ENCODE assay signal across 8 cellular contexts in the genomic region with DNA sequence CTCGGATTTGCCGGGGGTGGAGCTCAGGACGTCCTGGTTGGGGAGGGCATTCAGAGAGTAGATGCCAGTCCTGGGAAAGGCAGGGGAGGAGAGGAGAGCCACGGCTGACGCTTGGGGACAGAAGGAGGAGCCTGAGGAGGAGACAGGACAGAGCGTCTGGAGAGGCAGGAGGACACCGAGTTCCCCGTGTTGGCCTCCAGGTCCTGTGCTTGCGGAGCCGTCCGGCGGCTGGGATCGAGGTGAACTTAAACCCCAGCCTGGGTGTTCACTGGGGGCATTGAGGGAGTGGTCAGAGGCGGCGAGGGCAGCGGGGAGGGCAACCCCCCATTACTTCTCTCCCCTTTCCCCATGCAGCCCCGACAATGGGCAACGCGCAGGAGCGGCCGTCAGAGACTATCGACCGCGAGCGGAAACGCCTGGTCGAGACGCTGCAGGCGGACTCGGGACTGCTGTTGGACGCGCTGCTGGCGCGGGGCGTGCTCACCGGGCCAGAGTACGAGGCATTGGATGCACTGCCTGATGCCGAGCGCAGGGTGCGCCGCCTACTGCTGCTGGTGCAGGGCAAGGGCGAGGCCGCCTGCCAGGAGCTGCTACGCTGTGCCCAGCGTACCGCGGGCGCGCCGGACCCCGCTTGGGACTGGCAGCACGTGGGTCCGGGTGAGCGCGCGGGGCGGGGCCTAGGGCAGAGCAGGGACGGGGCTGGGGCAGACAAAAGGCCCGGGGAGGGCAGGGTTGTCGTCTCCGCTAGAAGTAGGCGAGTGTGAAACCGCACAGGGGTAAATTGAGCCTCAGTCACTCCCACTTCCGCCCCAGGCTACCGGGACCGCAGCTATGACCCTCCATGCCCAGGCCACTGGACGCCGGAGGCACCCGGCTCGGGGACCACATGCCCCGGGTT. TPM values are rescaled to one million over a fixed set of nuclear protein-coding genes. Genes with fewer than 3 reads are reported as not detected.
DNase-seq lines count a peak whose midpoint lies in the region; FAIRE-seq and TF ChIP-seq lines count a peak whose summit lies in the region.

No MANE protein-coding gene starts in this region.

- H3K27me3 Mint-ChIP-seq in H9 (ENCODE audit: low read depth), result peaks cover 75% of the 10 kb centered on the region

- H4K8ac ChIP-seq in H9 (replicated peaks; ENCODE audit: insufficient read length, low read depth, low read length), result no peak overlapping the region

- no peak overlapping the region for H3K23ac ChIP-seq in H9 (ENCODE audit: insufficient read length, low read depth, low read length)

- H2BK5ac ChIP-seq in H9 (ENCODE audit: insufficient read length, low read length), result no peak overlapping the region

- H3K9me3 Mint-ChIP-seq in H9, result no peaks in the 10 kb centered on the region; a peak in 1 of 5 replicates

- H3K9ac ChIP-seq in H9 (ENCODE audit: extremely low read depth, insufficient read length, low read length) (no peak overlapping the region), kidney (ENCODE audit: low read length in 2 of 2) (peak overlapping the region; percentile 32 to 71)

- no peaks in the 10 kb centered on the region for H3K79me1 ChIP-seq in H9 (ENCODE audit: insufficient read depth, low read depth, low read length, poor library complexity, severe bottlenecking)

- no peaks in the 10 kb centered on the region for H4K20me1 ChIP-seq in H9 (ENCODE audit: control insufficient read depth, insufficient read depth, insufficient read length)

- no peak for TF ChIP-seq POLR2A in spleen (IDR thresholded peaks at IDR 0.05)

- H3K4ac ChIP-seq in H9 (ENCODE audit: low read depth, low read length), result no peak overlapping the region

- H3T11ph ChIP-seq in H9 (ENCODE audit: low read length), result no peak overlapping the region

- no peak overlapping the region for H2BK120ac ChIP-seq in H9 (ENCODE audit: low read depth, low read length, poor library complexity, severe bottlenecking)

- no peak overlapping the region for H2BK20ac ChIP-seq in H9 (ENCODE audit: low read depth, low read length, poor library complexity, severe bottlenecking)

- DNase-seq in GF-D8 (lab: John Stamatoyannopoulos, UW) (peak; percentile 56), H9 (peak; percentile 84), NCI-H1930 (lab: John Stamatoyannopoulos, UW) (peak; percentile 42 to 64), kidney (peak; percentile 96), spleen (peak; percentile 93), OCI-M2 (lab: John Stamatoyannopoulos, UW; ENCODE audit: unreplicated experiment) (no peak)

- H4K91ac ChIP-seq in H9 (ENCODE audit: insufficient read length, low read depth, low read length), result no peak overlapping the region

- H2AK5ac ChIP-seq in H9 (ENCODE audit: insufficient read length, low read length), result no peak overlapping the region

- no peak overlapping the region for H3K56ac ChIP-seq in H9 (ENCODE audit: insufficient read length, low read depth, low read length)

- H2BK12ac ChIP-seq in H9 (ENCODE audit: insufficient read length, low read depth, low read length), result no peak overlapping the region

- no peak overlapping the region for H2AFZ ChIP-seq in H9 (ENCODE audit: low read length)

- peaks cover 40 to 46% of the 10 kb centered on the region in 2 experiments for H3K4me1 Mint-ChIP-seq in H9

- H3K18ac ChIP-seq in H9 (ENCODE audit: insufficient read length, low read depth, low read length), result no peak overlapping the region

- no peak overlapping the region for H3K27ac Mint-ChIP-seq in H9

- H3K4me3 Mint-ChIP-seq in H9, result peak overlapping the region; percentile 71 to 89

- peaks cover 0 to 6% (median 6%) of the 10 kb centered on the region in 3 experiments; a peak in 2 of 7 replicates for H3K36me3 Mint-ChIP-seq in H9 (ENCODE audit: insufficient read depth in 1 of 3, low read depth in 3 of 3)

- intact Hi-C loops in kidney (cut with DNase I) (no loop called here), spleen (cut with DNase I; ENCODE audit: low total_unique reads) (no loop called here)

- H3K4me3 ChIP-seq in WI38 (ENCODE audit: low read depth, low read length), result peak overlapping the region; percentile 57
- peak overlapping the region; percentile 47 to 64 for H3K4me3 ChIP-seq in kidney (ENCODE audit: low read length in 2 of 2)
- peak overlapping the region; percentile 35 to 71 (median 42) for H3K4me3 ChIP-seq in spleen

- H3K4me1 ChIP-seq in H9 (ENCODE audit: insufficient read depth, low read length) (peaks cover 5% of the 10 kb centered on the region; the same call in 1 of the 2 replicates), kidney (ENCODE audit: control insufficient read depth in 1 of 2, insufficient read depth in 1 of 2, low read depth in 1 of 2, low read length in 2 of 2) (peaks cover 9 to 46% of the 10 kb centered on the region in 2 donors), spleen (peaks cover 29 to 77% (median 59%) of the 10 kb centered on the region in 6 donors)

- no peak overlapping the region for H3K14ac ChIP-seq in H9 (ENCODE audit: insufficient read depth, low read length)

- H3K23me2 ChIP-seq in H9 (ENCODE audit: insufficient read length, low read depth, low read length, poor library complexity, severe bottlenecking), result peaks cover 27% of the 10 kb centered on the region

- no peaks in the 10 kb centered on the region for H3K79me2 ChIP-seq in H9 (ENCODE audit: insufficient read depth, low read length)

- peak overlapping the region; percentile 58 for H3K4me2 ChIP-seq in H9 (ENCODE audit: insufficient read depth, insufficient read length, low read length)

- no peak for FAIRE-seq in kidney (lab: Jason Lieb, UNC)

- WGBS in H9 (ENCODE audit: extremely low coverage, insufficient read length, low lambda C conversion rate), result no CpG with 5 or more reads among the region's 71 CpGs
- WGBS in spleen, 5 donors, result 1 to 3% (median 1%) methylated on average over 16 to 71 of the region's 71 CpGs

- H3K9me3 ChIP-seq in H9 (ENCODE audit: control insufficient read depth, low read depth, low read length) (no peaks in the 10 kb centered on the region), kidney (ENCODE audit: control insufficient read depth in 1 of 2, low read length in 2 of 2) (no peaks in the 10 kb centered on the region), spleen (no peaks in the 10 kb centered on the region)

- no peaks in the 10 kb centered on the region for H3K36me3 ChIP-seq in kidney (ENCODE audit: control insufficient read depth in 1 of 2, insufficient read depth in 2 of 2, low read length in 2 of 2)
- H3K36me3 ChIP-seq in spleen, result no peaks in the 10 kb centered on the region

- no peak overlapping the region for H4K5ac ChIP-seq in H9 (ENCODE audit: insufficient read length, low read depth, low read length)

- no peak overlapping the region for H3K27ac ChIP-seq in H9 (ENCODE audit: insufficient read length, low read depth, low read length)
- peak overlapping the region; percentile 85 for H3K27ac ChIP-seq in cingulate gyrus (ENCODE audit: low read depth, low read length)
- peak overlapping the region; percentile 81 to 90 for H3K27ac ChIP-seq in kidney (ENCODE audit: low read depth in 2 of 2, low read length in 2 of 2)
- H3K27ac ChIP-seq in spleen, result peak overlapping the region; percentile 36 to 88 (median 79)

- TF ChIP-seq CTCF in H9 (conservative IDR thresholded peaks at IDR 0.05) (peak; percentile 22; the same call in 1 of the 3 replicates), WI38 (IDR thresholded peaks at IDR 0.05; ENCODE audit: low read depth, low read length) (peak; percentile 21; the same call in 1 of the 2 replicates), kidney (IDR thresholded peaks at IDR 0.05; ENCODE audit: borderline replicate concordance, extremely low read depth, insufficient read depth) (peak; percentile 23), spleen (IDR thresholded peaks at IDR 0.05 in 8 of 11, conservative IDR thresholded peaks at IDR 0.05 in 3 of 11) (peak in 7 of 11 experiments; percentile 13 to 41 (median 26))

- peaks cover 33% of the 10 kb centered on the region; the same call in 1 of the 2 replicates for H3K27me3 ChIP-seq in H9 (ENCODE audit: insufficient read depth, low read length)
- peaks cover 0 to 95% (median 30%) of the 10 kb centered on the region in 7 donors for H3K27me3 ChIP-seq in spleen (replicated peaks in 1 of 7)

- no peak overlapping the region for H2BK15ac ChIP-seq in H9 (ENCODE audit: low read depth, low read length)

RNA-seq across cellular contexts. Expression of gene NOL3, which starts 3.7 kb away (rescaled TPM):
- total RNA-seq in H9 (2021) (5.6 and 5.9 TPM in 2 replicates), kidney (36.4 TPM), spleen (10 to 100 TPM in 6 of 7 donors, 1 to 10 TPM in 1; 8.2 to 14.2 (median 13.6) TPM)
- polyA plus RNA-seq in kidney (ENCODE audit: insufficient read depth, low read depth, low replicate concordance) (35.3 TPM), spleen (10 to 100 TPM in 2 of 3 donors, 1 to 10 TPM in 1; 8.7 to 12.0 (median 10.8) TPM)

RNA-seq across cellular contexts. Expression of gene HSF4, which starts 9.5 kb away (rescaled TPM):
- total RNA-seq in H9 (2021) (1.2 and 1.5 TPM in 2 replicates), kidney (37.9 TPM), spleen (10 to 100 TPM; 11.5 to 43.7 (median 23.3) TPM)
- polyA plus RNA-seq in kidney (ENCODE audit: insufficient read depth, low read depth, low replicate concordance) (26.7 TPM), spleen (10 to 100 TPM; 16.1 to 24.0 (median 16.7) TPM)

RNA-seq across cellular contexts. Expression of gene MATCAP1, which starts 9.7 kb away (rescaled TPM):
- total RNA-seq in H9 (2021) (42.1 and 51.2 TPM in 2 replicates), kidney (38.8 TPM), spleen (10 to 100 TPM; 11.9 to 59.4 (median 21.0) TPM)
- polyA plus RNA-seq in kidney (ENCODE audit: insufficient read depth, low read depth, low replicate concordance) (15.5 TPM), spleen (10 to 100 TPM in 2 of 3 donors, 1 to 10 TPM in 1; 8.9 to 37.1 (median 16.3) TPM)

RNA-seq across cellular contexts. Expression of gene FBXL8, which starts 14.3 kb away (rescaled TPM):
- 0.59 and 0.75 TPM in 2 replicates for total RNA-seq in H9 (2021)
- 19.8 TPM for total RNA-seq in kidney
- 9.5 TPM for polyA plus RNA-seq in kidney (ENCODE audit: insufficient read depth, low read depth, low replicate concordance)
- total RNA-seq in spleen, result 10 to 100 TPM in 6 of 7 donors, 1 to 10 TPM in 1; 8.4 to 29.9 (median 13.2) TPM
- polyA plus RNA-seq in spleen, result 10 to 100 TPM in 1 of 3 donors, 1 to 10 TPM in 2; 6.0 to 11.2 (median 6.0) TPM

RNA-seq across cellular contexts. Expression of gene TRADD, which starts 14.3 kb away (rescaled TPM):
- total RNA-seq in H9 (2021), result 1.4 and 1.7 TPM in 2 replicates
- 27.1 TPM for total RNA-seq in kidney
- polyA plus RNA-seq in kidney (ENCODE audit: insufficient read depth, low read depth, low replicate concordance), result 30.2 TPM
- 10 to 100 TPM; 29.2 to 39.3 (median 31.1) TPM for total RNA-seq in spleen
- 10 to 100 TPM; 27.5 to 42.2 (median 35.3) TPM for polyA plus RNA-seq in spleen
